17 cellular contexts compared by ENCODE assay signal in genomic region chr4:2406920-2407319, GRCh38. TPM values are rescaled to one million over a fixed set of nuclear protein-coding genes. Genes with fewer than 3 reads are reported as not detected.
DNase-seq lines count a peak whose midpoint lies in the region; ATAC-seq and TF ChIP-seq lines count a peak whose summit lies in the region.
"Had no signal": no experiment of that assay in that cellular context is flagged by ENCODE, and none has a peak within 500 bp of the region (broad histone marks: within the 10 kb centered on the region; RNA-seq: fewer than 3 reads in every experiment).

No MANE protein-coding gene starts in this region.

- TF ChIP-seq CTCF in dorsolateral prefrontal cortex (IDR thresholded peaks at IDR 0.05 in 54 of 56, conservative IDR thresholded peaks at IDR 0.05 in 2 of 56; ENCODE audit: low read depth in 1 of 56, partially characterized antibody in 56 of 56) (no peak), coronary artery (IDR thresholded peaks at IDR 0.05) (no peak)

- H3K27me3 ChIP-seq in dorsolateral prefrontal cortex, result no peaks in the 10 kb centered on the region
- H3K27me3 ChIP-seq: SJSA1 had no signal

- H3K4me3 Mint-ChIP-seq in T-helper 2 cell treated with Interferon-gamma antibody and Interleukin-4, amounts not matched to agents 5 μg/mL and 100 μg/mL, for 36 hours, result no peak overlapping the region
- no peak overlapping the region for H3K4me3 Mint-ChIP-seq in T-cell
- no peak overlapping the region for H3K4me3 Mint-ChIP-seq in stimulated activated effector memory CD8-positive, alpha-beta T cell treated with anti-CD3 and anti-CD28 coated beads, Interleukin-12 subunit alpha, Interleukin-12 subunit beta, amount 100 ng/mL, for 72 hours
- H3K4me3 Mint-ChIP-seq: GM23338 had no signal

- H3K4me3 ChIP-seq in dorsolateral prefrontal cortex (no peak overlapping the region), coronary artery (no peak overlapping the region)
- H3K4me3 ChIP-seq: GM23338, PC-9, SJSA1 had no signal

- POLR2A ChIA-PET in T-cell (lab: Charles Lee), result interaction anchor here in 1 of 2 donors (0.5 kb wide), 1 partner anchor 182 kb away, joined by 3 read pairs; no protein-coding TSS in a partner anchor

- DNase-seq in T-helper 2 cell treated with Interferon-gamma antibody and Interleukin-4, amounts not matched to agents 5 μg/mL and 100 μg/mL, for 36 hours (ENCODE audit: low spot score), result no peak
- no peak for DNase-seq in T-helper 2 cell
- no peak for DNase-seq in T-cell
- DNase-seq in dorsolateral prefrontal cortex, result peak in 1 of 10 donors; percentile 43
- no peak for DNase-seq in stimulated activated effector memory CD8-positive, alpha-beta T cell treated with anti-CD3 and anti-CD28 coated beads, Interleukin-12 subunit alpha, Interleukin-12 subunit beta, amount 100 ng/mL, for 72 hours (ENCODE audit: low spot score in 2 of 2)
- no peak for DNase-seq in ACHN
- DNase-seq in coronary artery (ENCODE audit: low spot score), result no peak
- DNase-seq: NCI-H1105, NCI-H1694 treated with DMSO at 0.1 percent for 48 hours, NCI-H2107, NCI-H2227 treated with DMSO at 0.1 percent for 48 hours, NCI-H524, PC-9 had no signal

- peaks cover 41% of the 10 kb centered on the region for H3K4me1 Mint-ChIP-seq in T-helper 2 cell treated with Interferon-gamma antibody and Interleukin-4, amounts not matched to agents 5 μg/mL and 100 μg/mL, for 36 hours (ENCODE audit: low read depth)
- peaks cover 46 to 64% (median 58%) of the 10 kb centered on the region in 3 donors for H3K4me1 Mint-ChIP-seq in T-cell
- H3K4me1 Mint-ChIP-seq in stimulated activated effector memory CD8-positive, alpha-beta T cell treated with anti-CD3 and anti-CD28 coated beads, Interleukin-12 subunit alpha, Interleukin-12 subunit beta, amount 100 ng/mL, for 72 hours, result peaks cover 77% of the 10 kb centered on the region

- no peaks in the 10 kb centered on the region for H3K9me3 Mint-ChIP-seq in T-helper 2 cell treated with Interferon-gamma antibody and Interleukin-4, amounts not matched to agents 5 μg/mL and 100 μg/mL, for 36 hours
- H3K9me3 Mint-ChIP-seq in T-cell, result no peaks in the 10 kb centered on the region
- H3K9me3 Mint-ChIP-seq in stimulated activated effector memory CD8-positive, alpha-beta T cell treated with anti-CD3 and anti-CD28 coated beads, Interleukin-12 subunit alpha, Interleukin-12 subunit beta, amount 100 ng/mL, for 72 hours, result no peaks in the 10 kb centered on the region
- H3K9me3 Mint-ChIP-seq: GM23338 had no signal

- H3K27ac ChIP-seq in dorsolateral prefrontal cortex (peak overlapping the region in 42 of 59 donors; percentile 11 to 81 (median 50)), coronary artery (no peak overlapping the region)
- H3K27ac ChIP-seq: 22Rv1, PC-9, SJSA1 had no signal

- intact Hi-C loops in dorsolateral prefrontal cortex (cut with DNase I), result no loop called here

- in situ Hi-C loops in ACHN (cut with HindIII; ENCODE audit: low pct_ligation_motif_present, low pct_unique_long_range_greater_than_20kb, low sequenced_read_pairs), result no loop called here

- H3K27me3 Mint-ChIP-seq in T-helper 2 cell treated with Interferon-gamma antibody and Interleukin-4, amounts not matched to agents 5 μg/mL and 100 μg/mL, for 36 hours (ENCODE audit: low read depth), result no peaks in the 10 kb centered on the region
- no peaks in the 10 kb centered on the region for H3K27me3 Mint-ChIP-seq in T-cell

- H3K36me3 Mint-ChIP-seq in T-helper 2 cell treated with Interferon-gamma antibody and Interleukin-4, amounts not matched to agents 5 μg/mL and 100 μg/mL, for 36 hours (ENCODE audit: low read depth), result no peaks in the 10 kb centered on the region
- no peaks in the 10 kb centered on the region for H3K36me3 Mint-ChIP-seq in T-cell
- no peaks in the 10 kb centered on the region for H3K36me3 Mint-ChIP-seq in stimulated activated effector memory CD8-positive, alpha-beta T cell treated with anti-CD3 and anti-CD28 coated beads, Interleukin-12 subunit alpha, Interleukin-12 subunit beta, amount 100 ng/mL, for 72 hours

- no peak for ATAC-seq in T-cell (replicated peaks in 1 of 4)
- no peak for ATAC-seq in stimulated activated effector memory CD8-positive, alpha-beta T cell treated with anti-CD3 and anti-CD28 coated beads, Interleukin-12 subunit alpha, Interleukin-12 subunit beta, amount 100 ng/mL, for 72 hours
- ATAC-seq in HG03135 (IDR thresholded peaks at IDR 0.05; ENCODE audit: unreplicated experiment), result no peak
- ATAC-seq: GM23338 had no signal

- H3K27ac Mint-ChIP-seq in T-helper 2 cell treated with Interferon-gamma antibody and Interleukin-4, amounts not matched to agents 5 μg/mL and 100 μg/mL, for 36 hours, result peak overlapping the region; percentile 52
- H3K27ac Mint-ChIP-seq in T-cell, result peak overlapping the region; percentile 28 to 76
- H3K27ac Mint-ChIP-seq in stimulated activated effector memory CD8-positive, alpha-beta T cell treated with anti-CD3 and anti-CD28 coated beads, Interleukin-12 subunit alpha, Interleukin-12 subunit beta, amount 100 ng/mL, for 72 hours, result peak overlapping the region; percentile 85
- H3K27ac Mint-ChIP-seq: GM23338 had no signal

- CTCF ChIA-PET in T-cell (lab: Charles Lee), result interaction anchor here in 1 of 2 donors (0.6 kb wide), 1 partner anchor 164 kb away, joined by 3 read pairs; no protein-coding TSS in a partner anchor

RNA-seq across cellular contexts. Expression of gene ZFYVE28, which starts 11.5 kb away (rescaled TPM):
- 10 to 100 TPM; 33.4 to 56.2 (median 45.4) TPM for total RNA-seq in T-cell
- 10 to 100 TPM; 26.2 to 99.8 (median 65.5) TPM for total RNA-seq in dorsolateral prefrontal cortex

RNA-seq across cellular contexts. Expression of gene CFAP99, which starts 11.8 kb away (rescaled TPM):
- total RNA-seq in T-cell (under 1 TPM in 3 of 5 donors, not detected in 2; 0.09 to 0.20 (median 0.13) TPM), dorsolateral prefrontal cortex (1 to 10 TPM in 90 of 120 experiments, under 1 TPM in 30; 0.28 to 3.7 (median 1.4) TPM)
- total RNA-seq: GM23338, SJSA1 had no signal

Comparison
In these comparisons a context has a peak if more than half of its experiments do, and no peak if none do; other contexts are left out.
1. H3K27ac ChIP-seq: peak in dorsolateral prefrontal cortex (42 of 59); none in coronary artery (0 of 2).
2. Peak in every context shown above with its lines, with median percentiles within 50 percentile points of each other: H3K27ac Mint-ChIP-seq.